In genomic region chr3:195443391-195443989, GRCh38 we compare ENCODE assay signal across 8 cellular contexts. TPM values are rescaled to one million over a fixed set of nuclear protein-coding genes. Genes with fewer than 3 reads are reported as not detected.
DNase-seq lines count a peak whose midpoint lies in the region; ATAC-seq and TF ChIP-seq lines count a peak whose summit lies in the region.

No MANE protein-coding gene starts in this region.

- H3K27me3 ChIP-seq in CD4-positive, CD25-positive, alpha-beta regulatory T cell (ENCODE audit: control insufficient read depth, insufficient read depth, low read length) = no peaks in the 10 kb centered on the region
- H3K27me3 ChIP-seq in Loucy (ENCODE audit: insufficient read depth, low read length, poor library complexity, severe bottlenecking) (no peaks in the 10 kb centered on the region), colonic mucosa (no peaks in the 10 kb centered on the region), neural cell (ENCODE audit: insufficient read depth, low read depth, low read length) (no peaks in the 10 kb centered on the region)

- peak overlapping the region; percentile 42 to 90 (median 88) for H3K27ac Mint-ChIP-seq in CD4-positive, CD25-positive, alpha-beta regulatory T cell

- H2AFZ ChIP-seq in Loucy (ENCODE audit: low read length) (peak overlapping the region; percentile 80), neural cell (ENCODE audit: low read depth, low read length) (peak overlapping the region; percentile 9)

- H3K27ac ChIP-seq in CD4-positive, CD25-positive, alpha-beta regulatory T cell (ENCODE audit: insufficient read depth, low read length, poor library complexity, severe bottlenecking) = peak overlapping the region; percentile 67
- peak overlapping the region; percentile 45 for H3K27ac ChIP-seq in colonic mucosa
- H3K27ac ChIP-seq in neural cell (ENCODE audit: low read length) = peak overlapping the region; percentile 48

- H3K36me3 ChIP-seq in CD4-positive, CD25-positive, alpha-beta regulatory T cell (ENCODE audit: control insufficient read depth, insufficient read depth, low read length) = no peaks in the 10 kb centered on the region
- H3K36me3 ChIP-seq in Loucy (ENCODE audit: insufficient read depth, low read length) = no peaks in the 10 kb centered on the region
- no peaks in the 10 kb centered on the region for H3K36me3 ChIP-seq in colonic mucosa
- H3K36me3 ChIP-seq in neural cell (ENCODE audit: insufficient read depth, low read length) = no peaks in the 10 kb centered on the region

- H3K9ac ChIP-seq in Loucy (ENCODE audit: low read depth, low read length, poor library complexity, severe bottlenecking) (peak overlapping the region; percentile 63), colonic mucosa (ENCODE audit: low read depth in 2 of 2, low read length in 2 of 2) (peak overlapping the region in 1 of 2 donors; percentile 56), neural cell (ENCODE audit: low read length) (peak overlapping the region; percentile 20)

- TF ChIP-seq RAD21 in neural cell (conservative IDR thresholded peaks at IDR 0.05) = no peak

- H3K9me2 ChIP-seq in Loucy (replicated peaks; ENCODE audit: low read depth, low read length) (no peaks in the 10 kb centered on the region), neural cell (ENCODE audit: insufficient read depth, low read length) (no peaks in the 10 kb centered on the region)

- H4K20me1 ChIP-seq in Loucy (ENCODE audit: insufficient read depth, low read length, poor library complexity, severe bottlenecking) = peaks cover 35% of the 10 kb centered on the region
- H4K20me1 ChIP-seq in neural cell (ENCODE audit: insufficient read depth) = no peaks in the 10 kb centered on the region

- no peaks in the 10 kb centered on the region for H3K27me3 Mint-ChIP-seq in CD4-positive, CD25-positive, alpha-beta regulatory T cell

- H3K4me3 Mint-ChIP-seq in CD4-positive, CD25-positive, alpha-beta regulatory T cell = peak overlapping the region; percentile 92 to 99 (median 96)

- intact Hi-C loops in colonic mucosa (cut with DNase I) = no loop called here

- DNase-seq in CD4-positive, CD25-positive, alpha-beta regulatory T cell = no peak
- no peak for DNase-seq in colonic mucosa
- DNase-seq in SK-N-DZ (ENCODE audit: low spot score) = no peak
- DNase-seq in DMS153 (lab: John Stamatoyannopoulos, UW) = no peak
- DNase-seq in activated gamma-delta T cell (lab: John Stamatoyannopoulos, UW) = no peak

- TF ChIP-seq CTCF in Loucy (conservative IDR thresholded peaks at IDR 0.05; ENCODE audit: low read length) (no peak), colonic mucosa (IDR thresholded peaks at IDR 0.05) (no peak), neural cell (IDR thresholded peaks at IDR 0.05; ENCODE audit: poor library complexity, severe bottlenecking) (no peak)

- H3K9me3 Mint-ChIP-seq in CD4-positive, CD25-positive, alpha-beta regulatory T cell = peaks cover 0 to 3% (median 0%) of the 10 kb centered on the region in 7 donors

- H3K9me3 ChIP-seq in CD4-positive, CD25-positive, alpha-beta regulatory T cell (ENCODE audit: control insufficient read depth in 2 of 2, low read length in 2 of 2) = no peaks in the 10 kb centered on the region
- H3K9me3 ChIP-seq in Loucy (ENCODE audit: insufficient read depth, low read depth, low read length) = no peaks in the 10 kb centered on the region
- H3K9me3 ChIP-seq in colonic mucosa = no peaks in the 10 kb centered on the region
- H3K9me3 ChIP-seq in neural cell (ENCODE audit: low read length) = no peaks in the 10 kb centered on the region

- H3K36me3 Mint-ChIP-seq in CD4-positive, CD25-positive, alpha-beta regulatory T cell = peaks cover 4% of the 10 kb centered on the region

- no peak for ATAC-seq in CD4-positive, CD25-positive, alpha-beta regulatory T cell (ENCODE audit: low read depth in 2 of 2)
- ATAC-seq in GM19395 (IDR thresholded peaks at IDR 0.05; ENCODE audit: unreplicated experiment) = no peak

- H3K4me1 ChIP-seq in CD4-positive, CD25-positive, alpha-beta regulatory T cell (ENCODE audit: control insufficient read depth, insufficient read depth, low read length, poor library complexity, severe bottlenecking) = peaks cover 33% of the 10 kb centered on the region
- H3K4me1 ChIP-seq in Loucy (ENCODE audit: insufficient read depth, low read length, poor library complexity, severe bottlenecking) = peaks cover 36% of the 10 kb centered on the region
- H3K4me1 ChIP-seq in colonic mucosa = peaks cover 3% of the 10 kb centered on the region

- H3F3A ChIP-seq in Loucy (ENCODE audit: low read depth) (no peaks in the 10 kb centered on the region), neural cell (ENCODE audit: insufficient read depth, low read length, poor library complexity, severe bottlenecking) (no peaks in the 10 kb centered on the region)

- peak overlapping the region; percentile 78 for H3K4me3 ChIP-seq in CD4-positive, CD25-positive, alpha-beta regulatory T cell (ENCODE audit: low read depth, low read length)
- H3K4me3 ChIP-seq in Loucy (ENCODE audit: low read length, poor library complexity, severe bottlenecking) = peak overlapping the region; percentile 69
- peak overlapping the region; percentile 17 for H3K4me3 ChIP-seq in colonic mucosa
- H3K4me3 ChIP-seq in neural cell (ENCODE audit: low read length) = peak overlapping the region; percentile 96

- TF ChIP-seq EP300 in neural cell (conservative IDR thresholded peaks at IDR 0.05; ENCODE audit: poor library complexity, severe bottlenecking) = no peak

- peak overlapping the region; percentile 80 for H3K4me2 ChIP-seq in Loucy (ENCODE audit: low read depth, low read length, poor library complexity, severe bottlenecking)
- H3K4me2 ChIP-seq in neural cell (ENCODE audit: low read length) = peak overlapping the region; percentile 36

- H3K79me2 ChIP-seq in Loucy (ENCODE audit: insufficient read depth, low read length) = peaks cover 40% of the 10 kb centered on the region
- H3K79me2 ChIP-seq in neural cell (replicated peaks; ENCODE audit: insufficient read depth, low read length) = peaks cover 33% of the 10 kb centered on the region

- peaks cover 33 to 55% (median 42%) of the 10 kb centered on the region in 4 donors for H3K4me1 Mint-ChIP-seq in CD4-positive, CD25-positive, alpha-beta regulatory T cell

TF ChIP-seq in neural cell, 6 proteins besides CTCF, POLR2A, EP300 and RAD21:
- TF ChIP-seq MXI1 (conservative IDR thresholded peaks at IDR 0.05; ENCODE audit: poor library complexity, severe bottlenecking) (no peak), REST (IDR thresholded peaks at IDR 0.05; ENCODE audit: borderline replicate concordance) (no peak), SMC3 (conservative IDR thresholded peaks at IDR 0.05; ENCODE audit: poor library complexity) (no peak), TAF1 (IDR thresholded peaks at IDR 0.05; ENCODE audit: low read depth) (no peak), POLR2AphosphoS5 (IDR thresholded peaks at IDR 0.05) (no peak)

RNA-seq across cellular contexts. Expression of gene ACAP2, which starts 0.7 kb away (rescaled TPM):
- total RNA-seq in CD4-positive, CD25-positive, alpha-beta regulatory T cell = 121 TPM
- 10 to 100 TPM; 36.9 to 59.2 (median 48.5) TPM for polyA plus RNA-seq in CD4-positive, CD25-positive, alpha-beta regulatory T cell
- total RNA-seq in colonic mucosa = 10 to 100 TPM; 48.8 to 62.4 TPM
- 88.7 and 106 TPM in 2 replicates for polyA plus RNA-seq in neural cell
- 236 and 281 TPM in 2 replicates for polyA minus RNA-seq in neural cell
- polyA plus RNA-seq in SK-N-DZ (2014; cell fraction: cytosol; rRNA removed) = 22.6 and 26.1 TPM in 2 replicates
- 22.9 and 24.5 TPM in 2 replicates for polyA plus RNA-seq in SK-N-DZ (2014; cell fraction: nucleus; rRNA removed)

Comparison
In these comparisons a context has a peak if more than half of its experiments do, and no peak if none do; other contexts are left out.
1. H3K4me3 ChIP-seq: peak in every context shown above with its lines; median percentile 96 in neural cell; 78 in CD4-positive, CD25-positive, alpha-beta regulatory T cell; 69 in Loucy; 17 in colonic mucosa.